Comparison of ENCODE assay signal across 2 cellular contexts in the genomic region with DNA sequence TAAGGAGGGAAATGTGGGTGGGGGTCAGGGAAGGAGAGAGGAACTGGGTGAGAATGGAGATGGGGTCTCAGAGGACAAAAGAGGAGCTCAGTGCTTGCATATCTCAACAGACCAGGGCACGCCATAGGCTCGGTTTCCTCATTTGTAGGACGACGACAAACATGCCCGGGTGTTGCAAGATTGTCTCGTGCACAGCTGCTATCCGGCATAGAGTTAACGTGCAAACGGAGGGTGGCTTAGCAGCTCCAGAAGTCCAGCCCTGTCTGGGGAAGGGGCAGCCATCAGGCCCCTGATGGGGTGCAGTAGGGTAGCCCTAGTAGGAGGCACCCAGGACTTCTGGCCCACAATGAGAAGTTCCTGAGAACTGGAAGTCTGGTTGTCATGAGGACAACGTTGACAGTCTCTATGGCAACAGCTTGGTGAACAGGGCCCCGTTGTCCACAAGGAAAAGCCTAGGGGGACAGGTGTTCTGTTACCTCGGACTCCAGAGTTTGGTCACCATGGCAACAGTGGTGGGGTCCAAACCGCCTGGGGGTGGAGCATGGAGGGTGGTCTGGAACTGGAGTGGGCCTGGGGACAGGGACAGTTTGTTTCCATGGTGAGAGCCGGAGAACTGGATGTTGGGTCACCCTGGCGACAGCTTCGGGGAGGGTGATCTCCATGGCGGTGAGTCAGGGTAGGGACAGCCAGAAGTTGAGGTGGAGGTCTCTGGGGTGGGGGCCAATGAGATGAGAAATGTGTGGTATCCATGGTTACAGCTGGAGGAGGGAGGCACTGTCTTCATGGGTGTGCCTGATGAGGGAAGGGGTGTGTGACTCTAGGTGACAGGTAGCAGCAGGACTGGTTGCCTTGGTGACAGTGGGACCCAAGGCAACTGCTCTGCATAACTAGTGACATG.
TF ChIP-seq lines count a peak whose summit lies in the region.

No MANE protein-coding gene starts in this region.

TF ChIP-seq in A549, 52 proteins besides CTCF, POLR2A, EP300 and RAD21:
- TF ChIP-seq, protein P1, sequence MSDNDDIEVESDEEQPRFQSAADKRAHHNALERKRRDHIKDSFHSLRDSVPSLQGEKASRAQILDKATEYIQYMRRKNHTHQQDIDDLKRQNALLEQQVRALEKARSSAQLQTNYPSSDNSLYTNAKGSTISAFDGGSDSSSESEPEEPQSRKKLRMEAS (IDR thresholded peaks at IDR 0.05): no peak
- TF ChIP-seq ZFP36 (IDR thresholded peaks at IDR 0.05; ENCODE audit: borderline replicate concordance, partially characterized antibody) (no peak), BHLHE40 (IDR thresholded peaks at IDR 0.05; ENCODE audit: low read depth, low read length) (no peak), CBX8 (IDR thresholded peaks at IDR 0.05) (no peak), KDM1A (IDR thresholded peaks at IDR 0.05; ENCODE audit: low read depth) (no peak), FOSL2 (IDR thresholded peaks at IDR 0.05) (no peak), FOSL2 (CRISPR knock-in tag; IDR thresholded peaks at IDR 0.05) (no peak)

TF ChIP-seq in GM23338, 12 proteins besides CTCF, POLR2A, EP300 and RAD21:
- no peak for TF ChIP-seq JUNB (IDR thresholded peaks at IDR 0.05; ENCODE audit: unreplicated experiment)
TF ChIP-seq in GM23338: peak in this region for 0.
